25 cellular contexts compared by ENCODE assay signal in genomic region chr20:61679473-61679872, GRCh38.
DNase-seq lines count a peak whose midpoint lies in the region; ATAC-seq and TF ChIP-seq lines count a peak whose summit lies in the region.
"Had no signal": no experiment of that assay in that cellular context is flagged by ENCODE, and none has a peak within 500 bp of the region (broad histone marks: within the 10 kb centered on the region; RNA-seq: fewer than 3 reads in every experiment).

No MANE protein-coding gene starts in this region.

- H3K36me3 Mint-ChIP-seq in chondrocyte (ENCODE audit: low read depth) = no peaks in the 10 kb centered on the region
- H3K36me3 Mint-ChIP-seq: CD14-positive monocyte; CD4-positive, alpha-beta memory T cell; CD4-positive, CD25-positive, alpha-beta regulatory T cell; CD8-positive, alpha-beta memory T cell had no signal

- H3K4ac ChIP-seq in neuronal stem cell (ENCODE audit: low read length) = no peak overlapping the region

- H3K79me1 ChIP-seq in neuronal stem cell (ENCODE audit: low read depth, low read length) = no peaks in the 10 kb centered on the region

- peaks cover 36% of the 10 kb centered on the region for H3K27me3 Mint-ChIP-seq in chondrocyte (ENCODE audit: low read depth)
- H3K27me3 Mint-ChIP-seq: CD4-positive, CD25-positive, alpha-beta regulatory T cell had no signal

- H3K4me2 ChIP-seq in neuronal stem cell (ENCODE audit: insufficient read depth, low read length, poor library complexity, severe bottlenecking) = no peak overlapping the region

- H2AFZ ChIP-seq in neuronal stem cell (ENCODE audit: low read length) = no peak overlapping the region

- no peak overlapping the region for H3K23ac ChIP-seq in neuronal stem cell (ENCODE audit: low read depth, low read length, poor library complexity)

- H3K9me3 ChIP-seq in left ventricle myocardium inferior (replicated peaks) = no peaks in the 10 kb centered on the region
- no peaks in the 10 kb centered on the region for H3K9me3 ChIP-seq in heart right ventricle
- H3K9me3 ChIP-seq in neuronal stem cell (replicated peaks in 1 of 2; ENCODE audit: control insufficient read depth in 2 of 2, insufficient read depth in 1 of 2, low read depth in 1 of 2, low read length in 2 of 2) = no peaks in the 10 kb centered on the region
- H3K9me3 ChIP-seq: BE2C, BLaER1 had no signal

- intact Hi-C loops in left ventricle myocardium inferior (cut with micrococcal nuclease) (no loop called here), heart right ventricle (cut with DNase I) (no loop called here)

- H3K18ac ChIP-seq in neuronal stem cell (ENCODE audit: low read length) = no peak overlapping the region

- DNase-seq in left ventricle myocardium inferior = peak; percentile 8
- no peak for DNase-seq in heart right ventricle
- DNase-seq in chondrocyte (ENCODE audit: low spot score) = peak; percentile 28
- DNase-seq in neuronal stem cell (ENCODE audit: low spot score) = no peak
- no peak for DNase-seq in cerebellar cortex (ENCODE audit: low spot score)
- DNase-seq: 8988T; ACHN; BE2C; C1 segment of cervical spinal cord; CD4-positive, alpha-beta memory T cell; CD4-positive, CD25-positive, alpha-beta regulatory T cell; CD8-positive, alpha-beta memory T cell; COR-L47; DMS 273 treated with DMSO at 0.1 percent for 48 hours; DMS153; DMS53; DMS79; DND-41; EL; GDM1 had no signal

- H3K36me3 ChIP-seq in left ventricle myocardium inferior (no peaks in the 10 kb centered on the region), heart right ventricle (no peaks in the 10 kb centered on the region), neuronal stem cell (replicated peaks in 1 of 2; ENCODE audit: control insufficient read depth in 2 of 2, insufficient read depth in 2 of 2, low read length in 2 of 2) (no peaks in the 10 kb centered on the region)
- H3K36me3 ChIP-seq: BE2C, BLaER1 had no signal

- no peak overlapping the region for H2BK15ac ChIP-seq in neuronal stem cell (ENCODE audit: low read length)

- no peak overlapping the region for H2BK12ac ChIP-seq in neuronal stem cell (ENCODE audit: low read length)

- no peak overlapping the region for H2BK5ac ChIP-seq in neuronal stem cell (ENCODE audit: low read length)

- TF ChIP-seq CTCF in left ventricle myocardium inferior (IDR thresholded peaks at IDR 0.05; ENCODE audit: borderline replicate concordance) = no peak
- TF ChIP-seq CTCF in heart right ventricle (IDR thresholded peaks at IDR 0.05) = no peak
- TF ChIP-seq CTCF in chondrocyte (IDR thresholded peaks at IDR 0.05) = no peak

- no peak overlapping the region for H4K91ac ChIP-seq in neuronal stem cell (ENCODE audit: low read depth, low read length, poor library complexity)

- no peaks in the 10 kb centered on the region for H3K4me1 Mint-ChIP-seq in chondrocyte (ENCODE audit: low read depth)
- H3K4me1 Mint-ChIP-seq: CD14-positive monocyte; CD4-positive, CD25-positive, alpha-beta regulatory T cell; CD8-positive, alpha-beta memory T cell had no signal

- H2AK5ac ChIP-seq in neuronal stem cell (ENCODE audit: low read depth, low read length) = peak overlapping the region; percentile 32

- H3K4me3 ChIP-seq in left ventricle myocardium inferior = no peak overlapping the region
- no peak overlapping the region for H3K4me3 ChIP-seq in heart right ventricle
- H3K4me3 ChIP-seq in neuronal stem cell (ENCODE audit: low read length in 2 of 2) = no peak overlapping the region
- H3K4me3 ChIP-seq: BLaER1, GM12878 had no signal

- no peak overlapping the region for H4K8ac ChIP-seq in neuronal stem cell (ENCODE audit: low read depth, low read length)

- no peak overlapping the region for H3K27ac Mint-ChIP-seq in chondrocyte (ENCODE audit: unreplicated experiment)
- H3K27ac Mint-ChIP-seq: CD14-positive monocyte; CD4-positive, alpha-beta memory T cell; CD4-positive, CD25-positive, alpha-beta regulatory T cell; CD8-positive, alpha-beta memory T cell had no signal

- no peak overlapping the region for H3K9ac ChIP-seq in neuronal stem cell (ENCODE audit: low read depth, low read length, poor library complexity)
- H3K9ac ChIP-seq: BLaER1 had no signal

- peaks cover 84% of the 10 kb centered on the region for H3K27me3 ChIP-seq in left ventricle myocardium inferior (ENCODE audit: low read depth)
- H3K27me3 ChIP-seq in heart right ventricle = peaks cover 0 to 55% (median 9%) of the 10 kb centered on the region in 7 donors
- no peaks in the 10 kb centered on the region for H3K27me3 ChIP-seq in neuronal stem cell (ENCODE audit: control insufficient read depth in 3 of 3, insufficient read depth in 3 of 3, low read depth in 1 of 3, low read length in 3 of 3)
- H3K27me3 ChIP-seq: BLaER1 had no signal

- H3K4me3 Mint-ChIP-seq in chondrocyte (ENCODE audit: unreplicated experiment) = no peak overlapping the region
- H3K4me3 Mint-ChIP-seq: CD14-positive monocyte; CD4-positive, alpha-beta memory T cell; CD4-positive, CD25-positive, alpha-beta regulatory T cell; CD8-positive, alpha-beta memory T cell had no signal

- H3K4me1 ChIP-seq in left ventricle myocardium inferior (no peaks in the 10 kb centered on the region), heart right ventricle (no peaks in the 10 kb centered on the region), neuronal stem cell (ENCODE audit: control insufficient read depth in 2 of 2, insufficient read depth in 1 of 2, low read depth in 1 of 2, low read length in 2 of 2) (peaks cover 3 to 13% of the 10 kb centered on the region in 2 donors)
- H3K4me1 ChIP-seq: BE2C had no signal

- H3K14ac ChIP-seq in neuronal stem cell (ENCODE audit: low read length) = no peak overlapping the region

- WGBS in heart right ventricle, 2 donors = 83 to 89% methylated on average over 10 of the region's 10 CpGs
- WGBS in neuronal stem cell (ENCODE audit: extremely low coverage in 2 of 2, insufficient read length in 2 of 2, insufficient replicate concordance in 1 of 2), 2 donors = no CpG with 5 or more reads among the region's 10 CpGs

- H3K9me3 Mint-ChIP-seq in chondrocyte (ENCODE audit: low read depth) = no peaks in the 10 kb centered on the region

- H3K27ac ChIP-seq in left ventricle myocardium inferior (replicated peaks) = no peak overlapping the region
- H3K27ac ChIP-seq in heart right ventricle = no peak overlapping the region
- no peak overlapping the region for H3K27ac ChIP-seq in neuronal stem cell (replicated peaks; ENCODE audit: low read length)
- H3K27ac ChIP-seq: BLaER1 had no signal

- ATAC-seq in heart right ventricle = no peak
- no peak for ATAC-seq in HG03045 (IDR thresholded peaks at IDR 0.05; ENCODE audit: unreplicated experiment)
- no peak for ATAC-seq in GM18519 (IDR thresholded peaks at IDR 0.05; ENCODE audit: low FRiP score, unreplicated experiment)
- ATAC-seq: GM12878 had no signal

- H2BK120ac ChIP-seq in neuronal stem cell (ENCODE audit: low read depth, low read length) = no peak overlapping the region

Comparison
In these comparisons a context has a peak if more than half of its experiments do, and no peak if none do; other contexts are left out.
1. DNase-seq: peak in left ventricle myocardium inferior (single experiment) and chondrocyte (single experiment); none in heart right ventricle (0 of 2), neuronal stem cell (single experiment) and cerebellar cortex (single experiment).